In the genomic region with DNA sequence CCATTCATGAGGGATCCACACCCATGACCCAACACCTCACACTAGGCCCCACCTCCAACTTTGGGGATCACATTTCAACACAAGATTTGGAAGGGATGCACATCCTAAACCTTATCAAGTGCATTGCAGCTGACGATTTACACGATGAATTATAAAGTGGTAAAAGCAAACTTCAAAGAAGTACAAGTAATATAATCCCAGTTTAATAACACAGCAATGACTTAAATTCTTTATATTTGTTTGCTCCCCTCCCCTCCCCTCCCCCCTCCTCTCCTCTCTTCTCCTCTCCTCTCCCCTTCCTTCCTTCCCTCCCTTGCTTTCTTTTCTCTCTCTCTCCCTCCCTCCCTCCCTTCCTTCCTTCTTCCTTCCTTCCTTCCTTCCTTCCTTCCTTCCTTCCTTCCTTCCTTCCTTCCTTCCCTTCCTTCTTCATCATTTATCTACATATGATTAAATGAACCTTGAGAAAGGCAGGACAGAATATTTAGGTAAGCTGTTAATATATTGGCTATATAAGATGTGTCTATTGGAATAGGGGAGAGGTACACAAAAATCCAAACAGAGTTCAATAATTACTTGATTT, we compare ENCODE assay signal across 9 cellular contexts. TPM values are rescaled to one million over a fixed set of nuclear protein-coding genes. Genes with fewer than 3 reads are reported as not detected.
"Had no signal": no experiment of that assay in that cellular context is flagged by ENCODE, and none has a peak within 500 bp of the region (broad histone marks: within the 10 kb centered on the region; RNA-seq: fewer than 3 reads in every experiment).

No MANE protein-coding gene starts in this region.

- FAIRE-seq: HTR-8/SVneo, K562 had no signal

- H3K27ac ChIP-seq: HL-60, KMS-11 had no signal

- ATAC-seq: K562 had no signal

- H3K4me3 ChIP-seq: K562 had no signal

- H3K9ac ChIP-seq: KMS-11 had no signal

- H3K4me2 ChIP-seq: KMS-11 had no signal

- DNase-seq: IMR-90, KBM-7, KG1 had no signal

RNA-seq across cellular contexts. Expression of gene CLSTN2, which starts 46.3 kb away (rescaled TPM):
- total RNA-seq: HT-29 had no signal
- polyA plus RNA-seq: IgD-negative memory B cell had no signal
